ENCODE assay signal across 8 cellular contexts in genomic region chr10:33506838-33507661, GRCh38.
DNase-seq lines count a peak whose midpoint lies in the region; ATAC-seq lines count a peak whose summit lies in the region.

No MANE protein-coding gene starts in this region.

- no peaks in the 10 kb centered on the region for H3K27me3 ChIP-seq in adipocyte (replicated peaks; ENCODE audit: control insufficient read depth, insufficient read depth, low read length)

- peak; percentile 56 for ATAC-seq in activated CD4-positive, alpha-beta T cell treated with anti-CD3 and anti-CD28 coated beads for 36 hours
- ATAC-seq in HG02981 (IDR thresholded peaks at IDR 0.05; ENCODE audit: unreplicated experiment), result peak; percentile 78
- ATAC-seq in stimulated activated effector memory CD8-positive, alpha-beta T cell treated with anti-CD3 and anti-CD28 coated beads, Interleukin-12 subunit alpha, Interleukin-12 subunit beta, amount 100 ng/mL, for 72 hours, result peak; percentile 69

- no peak overlapping the region for H3K9ac ChIP-seq in adipocyte (ENCODE audit: low read length)

- CTCF ChIA-PET in activated CD4-positive, alpha-beta T cell treated with anti-CD3 and anti-CD28 coated beads for 36 hours (lab: Charles Lee), result no interaction called here

- H3K36me3 ChIP-seq in adipocyte (ENCODE audit: control insufficient read depth, insufficient read depth, low read length, severe bottlenecking), result no peaks in the 10 kb centered on the region

- H3K4me1 Mint-ChIP-seq in activated CD4-positive, alpha-beta T cell treated with anti-CD3 and anti-CD28 coated beads for 36 hours, result peaks cover 8% of the 10 kb centered on the region
- peaks cover 8% of the 10 kb centered on the region for H3K4me1 Mint-ChIP-seq in stimulated activated effector memory CD8-positive, alpha-beta T cell treated with anti-CD3 and anti-CD28 coated beads, Interleukin-12 subunit alpha, Interleukin-12 subunit beta, amount 100 ng/mL, for 72 hours

- no peaks in the 10 kb centered on the region for H3K9me3 ChIP-seq in adipocyte (ENCODE audit: control insufficient read depth, low read length)

- no peaks in the 10 kb centered on the region for H3K9me3 Mint-ChIP-seq in activated CD4-positive, alpha-beta T cell treated with anti-CD3 and anti-CD28 coated beads for 36 hours (ENCODE audit: low read depth)
- no peaks in the 10 kb centered on the region for H3K9me3 Mint-ChIP-seq in stimulated activated effector memory CD8-positive, alpha-beta T cell treated with anti-CD3 and anti-CD28 coated beads, Interleukin-12 subunit alpha, Interleukin-12 subunit beta, amount 100 ng/mL, for 72 hours

- no peaks in the 10 kb centered on the region for H3K36me3 Mint-ChIP-seq in activated CD4-positive, alpha-beta T cell treated with anti-CD3 and anti-CD28 coated beads for 36 hours (ENCODE audit: low read depth)
- H3K36me3 Mint-ChIP-seq in stimulated activated effector memory CD8-positive, alpha-beta T cell treated with anti-CD3 and anti-CD28 coated beads, Interleukin-12 subunit alpha, Interleukin-12 subunit beta, amount 100 ng/mL, for 72 hours, result no peaks in the 10 kb centered on the region

- no peak overlapping the region for H3K4me3 ChIP-seq in adipocyte (ENCODE audit: low read length)

- intact Hi-C loops in activated CD4-positive, alpha-beta T cell treated with anti-CD3 and anti-CD28 coated beads for 36 hours (cut with DNase I, micrococcal nuclease), result loop anchor here (5.0 to 10.0 kb wide), 2 partner anchors 172 to 175 kb away; partner anchors contain the start of gene NRP1 (in 2 of the 2)

- peaks cover 26% of the 10 kb centered on the region for H3K4me1 ChIP-seq in adipocyte (ENCODE audit: control insufficient read depth, insufficient read depth, low read length)

- no peak overlapping the region for H3K27ac Mint-ChIP-seq in activated CD4-positive, alpha-beta T cell treated with anti-CD3 and anti-CD28 coated beads for 36 hours
- H3K27ac Mint-ChIP-seq in stimulated activated effector memory CD8-positive, alpha-beta T cell treated with anti-CD3 and anti-CD28 coated beads, Interleukin-12 subunit alpha, Interleukin-12 subunit beta, amount 100 ng/mL, for 72 hours, result no peak overlapping the region

- no peak overlapping the region for H3K4me3 Mint-ChIP-seq in activated CD4-positive, alpha-beta T cell treated with anti-CD3 and anti-CD28 coated beads for 36 hours
- H3K4me3 Mint-ChIP-seq in stimulated activated effector memory CD8-positive, alpha-beta T cell treated with anti-CD3 and anti-CD28 coated beads, Interleukin-12 subunit alpha, Interleukin-12 subunit beta, amount 100 ng/mL, for 72 hours, result no peak overlapping the region

- peaks cover 29% of the 10 kb centered on the region for H3K27me3 Mint-ChIP-seq in activated CD4-positive, alpha-beta T cell treated with anti-CD3 and anti-CD28 coated beads for 36 hours

- POLR2A ChIA-PET in activated CD4-positive, alpha-beta T cell treated with anti-CD3 and anti-CD28 coated beads for 36 hours (lab: Charles Lee), result no interaction called here

- DNase-seq in activated CD4-positive, alpha-beta T cell treated with anti-CD3 and anti-CD28 coated beads for 36 hours, result no peak
- no peak for DNase-seq in activated CD4-positive, alpha-beta T cell treated with anti-CD3 and anti-CD28 coated beads for 4 hours
- DNase-seq in adipocyte (ENCODE audit: low read depth), result peak; percentile 34
- no peak for DNase-seq in stimulated activated effector memory CD8-positive, alpha-beta T cell treated with anti-CD3 and anti-CD28 coated beads, Interleukin-12 subunit alpha, Interleukin-12 subunit beta, amount 100 ng/mL, for 72 hours (ENCODE audit: low spot score in 2 of 2)
- DNase-seq in islet precursor cell, result no peak
- no peak for DNase-seq in SW 1271 (lab: John Stamatoyannopoulos, UW)
- no peak for DNase-seq in activated naive CD4-positive, alpha-beta T cell treated with anti-CD3 and anti-CD28 coated beads, Interleukin-2, amount 50 U/mL, for 16 hours
